Comparison of ENCODE assay signal across 17 cellular contexts in genomic region chr14:31275731-31276130, GRCh38.
DNase-seq lines count a peak whose midpoint lies in the region; ATAC-seq, FAIRE-seq and TF ChIP-seq lines count a peak whose summit lies in the region.
"Had no signal": no experiment of that assay in that cellular context is flagged by ENCODE, and none has a peak within 500 bp of the region (broad histone marks: within the 10 kb centered on the region; RNA-seq: fewer than 3 reads in every experiment).

No MANE protein-coding gene starts in this region.

- ATAC-seq in A549 (no peak), K562 (no peak), HG03378 (IDR thresholded peaks at IDR 0.05; ENCODE audit: unreplicated experiment) (no peak)
- ATAC-seq: T-helper 17 cell had no signal

- H4K20me1 ChIP-seq in K562 (replicated peaks; ENCODE audit: control insufficient read depth, insufficient read depth, low read length) = no peaks in the 10 kb centered on the region

- no peaks in the 10 kb centered on the region for H3K27me3 ChIP-seq in K562 (ENCODE audit: control insufficient read depth in 2 of 2, insufficient read depth in 2 of 2, low read length in 2 of 2)
- H3K27me3 ChIP-seq: BE2C, SJCRH30 had no signal

- no peak overlapping the region for H3K9ac ChIP-seq in K562 (ENCODE audit: insufficient read depth in 1 of 2, low read depth in 2 of 2, low read length in 2 of 2)
- H3K9ac ChIP-seq: GM23248 had no signal

- H3K27ac ChIP-seq in A549 = no peak overlapping the region
- no peak overlapping the region for H3K27ac ChIP-seq in K562 (ENCODE audit: extremely low read depth, low read depth, low read length)
- H3K27ac ChIP-seq: GM23248, SJCRH30 had no signal

- H3K4me3 ChIP-seq in A549 = no peak overlapping the region
- H3K4me3 ChIP-seq in K562 = no peak overlapping the region
- H3K4me3 ChIP-seq: GM23248, SJCRH30 had no signal

- TF ChIP-seq POLR2A in A549 (IDR thresholded peaks at IDR 0.05; ENCODE audit: low read length) (no peak), K562 (conservative IDR thresholded peaks at IDR 0.05) (no peak)

- in situ Hi-C loops in KBM-7 (cut with MboI; ENCODE audit: low pct_unique_long_range_greater_than_20kb, low sequenced_read_pairs) (no loop called here), K562 (cut with MboI) (no loop called here)

- no peak overlapping the region for H2AFZ ChIP-seq in K562 (ENCODE audit: low read depth, low read length)
- H2AFZ ChIP-seq: GM23248 had no signal

- H3K4me1 ChIP-seq in A549 (no peaks in the 10 kb centered on the region), K562 (replicated peaks in 1 of 2; ENCODE audit: control insufficient read depth in 2 of 2, insufficient read depth in 2 of 2, low read length in 2 of 2) (no peaks in the 10 kb centered on the region; a peak in 1 of 5 replicates)
- H3K4me1 ChIP-seq: BE2C, SJCRH30 had no signal

- BruUV-seq in K562 (replicated peaks; lab: Mats Ljungman, UMichigan) = no TSS peak

- POLR2A ChIA-PET in A549 (lab: Yijun Ruan, JAX) (no interaction called here), K562 (lab: Yijun Ruan, JAX) (no interaction called here)

- intact Hi-C loops in K562 (cut with micrococcal nuclease) = no loop called here

- H3K79me2 ChIP-seq in K562 (ENCODE audit: control insufficient read depth, insufficient read depth, low read length) = no peaks in the 10 kb centered on the region

- no peak overlapping the region for H3K4me2 ChIP-seq in A549
- no peak overlapping the region for H3K4me2 ChIP-seq in K562 (ENCODE audit: insufficient read depth, low read length)

- H3K9me3 ChIP-seq in A549 = 0 out of 3 replicates have a peak, but pooled peaks cover 15% of the 10 kb centered on the region
- 0 out of 2 replicates have a peak, but pooled peaks cover 2% of the 10 kb centered on the region for H3K9me3 ChIP-seq in K562 (replicated peaks; ENCODE audit: control insufficient read depth, insufficient read depth, low read depth, low read length)
- H3K9me3 ChIP-seq: BE2C had no signal

- no peak for TF ChIP-seq EP300 in A549 (IDR thresholded peaks at IDR 0.05)
- TF ChIP-seq EP300 in K562 (IDR thresholded peaks at IDR 0.05; ENCODE audit: low read length) = no peak

- H3K36me3 ChIP-seq in K562 (ENCODE audit: control insufficient read depth, insufficient read depth, low read length) = no peaks in the 10 kb centered on the region
- H3K36me3 ChIP-seq: BE2C, SJCRH30 had no signal

- FAIRE-seq in A204.1 (lab: Jason Lieb, UNC) = peak; percentile 34
- FAIRE-seq in A549 (lab: Jason Lieb, UNC) = no peak
- FAIRE-seq in K562 (lab: Jason Lieb, UNC) = no peak

- TF ChIP-seq CTCF in A549 (IDR thresholded peaks at IDR 0.05) = no peak
- TF ChIP-seq CTCF in K562 (IDR thresholded peaks at IDR 0.05 in 2 of 3, conservative IDR thresholded peaks at IDR 0.05 in 1 of 3; ENCODE audit: insufficient read depth in 2 of 3, low read depth in 1 of 3, low read length in 3 of 3) = no peak

- no peaks in the 10 kb centered on the region for H3K9me1 ChIP-seq in K562 (ENCODE audit: control insufficient read depth, insufficient read depth, low read length)

- DNase-seq in A549 (ENCODE audit: low read depth in 1 of 2, low spot score in 1 of 2) (peak in 1 of 2 experiments; percentile 25), KBM-7 (peak; percentile 12), K562 (ENCODE audit: extremely low read depth in 1 of 4, low spot score in 3 of 4) (no peak), NCI-H524 (lab: John Stamatoyannopoulos, UW) (no peak)
- DNase-seq in activated T-cell treated with anti-CD3 and anti-CD28 coated beads, Interleukin-2, amount 50 U/mL, for 1 hour = no peak
- DNase-seq: BE2C; Calu3; CD4-positive, alpha-beta T cell; GF-D8; GM23248; HCEC 1CT; NCI-H1436; NCI-H2029; SJCRH30; T-helper 17 cell had no signal

- CTCF ChIA-PET in A549 (lab: Yijun Ruan, JAX) = interaction anchor here (0.9 kb wide), 1 partner anchor 11 kb away, joined by 4 read pairs; no protein-coding TSS in a partner anchor
- CTCF ChIA-PET in K562 (lab: Yijun Ruan, JAX; ENCODE audit: low intra/inter-chr PET ratio) = no interaction called here

- TF ChIP-seq RAD21 in A549 (conservative IDR thresholded peaks at IDR 0.05 in 1 of 2, IDR thresholded peaks at IDR 0.05 in 1 of 2) (no peak), K562 (CRISPR knock-in tag; conservative IDR thresholded peaks at IDR 0.05 in 1 of 2, IDR thresholded peaks at IDR 0.05 in 1 of 2) (no peak)

TF ChIP-seq in A549, 52 proteins besides CTCF, POLR2A, EP300 and RAD21:
- TF ChIP-seq MAZ (IDR thresholded peaks at IDR 0.05; ENCODE audit: borderline replicate concordance, low read depth, low read length) = no peak
- no peak for TF ChIP-seq HOXB5 (CRISPR knock-in tag; IDR thresholded peaks at IDR 0.05)
- TF ChIP-seq POLR2AphosphoS2 (conservative IDR thresholded peaks at IDR 0.05; ENCODE audit: low read length) = no peak
- no peak for TF ChIP-seq HDAC2 (IDR thresholded peaks at IDR 0.05)
- peak; percentile 90 for TF ChIP-seq ZFP36 (IDR thresholded peaks at IDR 0.05; ENCODE audit: borderline replicate concordance, partially characterized antibody)

TF ChIP-seq in K562, 482 proteins besides CTCF, POLR2A, EP300 and RAD21:
- TF ChIP-seq MYC (IDR thresholded peaks at IDR 0.05; ENCODE audit: low read depth, low read length) (no peak), MYC (CRISPR knock-in tag; IDR thresholded peaks at IDR 0.05; ENCODE audit: borderline replicate concordance, low read depth) (no peak), ZFP36 (IDR thresholded peaks at IDR 0.05; ENCODE audit: low read depth, low read length, partially characterized antibody) (peak; percentile 68), POLR3A (IDR thresholded peaks at IDR 0.05; ENCODE audit: borderline replicate concordance, extremely low read depth, insufficient read depth, insufficient read length) (no peak), RFX1 (IDR thresholded peaks at IDR 0.05) (no peak)
- TF ChIP-seq, protein P1, sequence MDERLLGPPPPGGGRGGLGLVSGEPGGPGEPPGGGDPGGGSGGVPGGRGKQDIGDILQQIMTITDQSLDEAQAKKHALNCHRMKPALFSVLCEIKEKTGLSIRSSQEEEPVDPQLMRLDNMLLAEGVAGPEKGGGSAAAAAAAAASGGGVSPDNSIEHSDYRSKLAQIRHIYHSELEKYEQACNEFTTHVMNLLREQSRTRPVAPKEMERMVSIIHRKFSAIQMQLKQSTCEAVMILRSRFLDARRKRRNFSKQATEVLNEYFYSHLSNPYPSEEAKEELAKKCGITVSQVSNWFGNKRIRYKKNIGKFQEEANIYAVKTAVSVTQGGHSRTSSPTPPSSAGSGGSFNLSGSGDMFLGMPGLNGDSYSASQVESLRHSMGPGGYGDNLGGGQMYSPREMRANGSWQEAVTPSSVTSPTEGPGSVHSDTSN (CRISPR knock-in tag; IDR thresholded peaks at IDR 0.05; ENCODE audit: low read depth) = no peak
- TF ChIP-seq, protein P1 (tag; conservative IDR thresholded peaks at IDR 0.05; ENCODE audit: low read depth) = no peak
TF ChIP-seq in K562: peak in this region for 1.
